Comparison of ENCODE assay signal across 24 cellular contexts in genomic region chr15:61131598-61131954, GRCh38.
"Had no signal": no experiment of that assay in that cellular context is flagged by ENCODE, and none has a peak within 500 bp of the region (broad histone marks: within the 10 kb centered on the region; RNA-seq: fewer than 3 reads in every experiment).

No MANE protein-coding gene starts in this region.

- H3K4me1 Mint-ChIP-seq: activated naive CD4-positive, alpha-beta T cell treated with anti-CD3 and anti-CD28 coated beads, Interleukin-2, amount 50 U/mL, for 24 hours; memory B cell; stimulated activated naive B cell treated with anti-CD40 and anti-IgM and Interleukin-4, amounts not matched to agents 10 μg/mL and 1 μg/mL and 100 μg/mL, for 72 hours; WTC11 had no signal

- H3K4me3 ChIP-seq: ascending aorta, dorsolateral prefrontal cortex, heart right ventricle, right lobe of liver, smooth muscle cell, thyroid gland had no signal

- H3K27me3 ChIP-seq: ascending aorta, brain microvascular endothelial cell, dorsolateral prefrontal cortex, heart right ventricle, right lobe of liver, thyroid gland had no signal

- DNase-seq: activated gamma-delta T cell treated with Interleukin-2 at 50 U/mL for 16 hours; activated T-cell treated with anti-CD3 and anti-CD28 coated beads, Interleukin-2, amount 50 U/mL, for 1 hour; brain microvascular endothelial cell; central memory CD4-positive, alpha-beta T cell; dorsolateral prefrontal cortex; effector memory CD8-positive, alpha-beta T cell; heart right ventricle; islet precursor cell; left cardiac atrium; nephron progenitor cell; right lobe of liver; stimulated activated CD4-positive, alpha-beta T cell treated with anti-CD3 and anti-CD28 coated beads, Interleukin-15, amount 100 ng/mL, for 24 hours; stimulated activated naive B cell treated with anti-CD40 and anti-IgM and Interleukin-4, amounts not matched to agents 10 μg/mL and 1 μg/mL and 100 μg/mL, for 72 hours; T-helper 1 cell had no signal

- H3K36me3 ChIP-seq: ascending aorta, brain microvascular endothelial cell, heart right ventricle, right lobe of liver, thyroid gland had no signal

- H3K9me3 ChIP-seq: ascending aorta, heart right ventricle, right lobe of liver, thyroid gland had no signal

- H3K9me3 Mint-ChIP-seq: activated naive CD4-positive, alpha-beta T cell treated with anti-CD3 and anti-CD28 coated beads, Interleukin-2, amount 50 U/mL, for 24 hours; effector memory CD8-positive, alpha-beta T cell; memory B cell; WTC11 had no signal

- H3K4me3 Mint-ChIP-seq: activated naive CD4-positive, alpha-beta T cell treated with anti-CD3 and anti-CD28 coated beads, Interleukin-2, amount 50 U/mL, for 24 hours; effector memory CD8-positive, alpha-beta T cell; memory B cell; nephron progenitor cell; stimulated activated naive B cell treated with anti-CD40 and anti-IgM and Interleukin-4, amounts not matched to agents 10 μg/mL and 1 μg/mL and 100 μg/mL, for 72 hours; WTC11 had no signal

- H3K27ac ChIP-seq: ascending aorta, brain microvascular endothelial cell, dorsolateral prefrontal cortex, heart right ventricle, right lobe of liver, thyroid gland had no signal

- H3K4me1 ChIP-seq: ascending aorta, heart right ventricle, thyroid gland had no signal

- FAIRE-seq: colon, endothelial cell of umbilical vein, TTC549 had no signal

- ATAC-seq: effector memory CD8-positive, alpha-beta T cell; esophagus mucosa; left cardiac atrium; right lobe of liver; stimulated activated naive B cell treated with anti-CD40 and anti-IgM and Interleukin-4, amounts not matched to agents 10 μg/mL and 1 μg/mL and 100 μg/mL, for 72 hours; WTC11 had no signal

- H3K27ac Mint-ChIP-seq: activated naive CD4-positive, alpha-beta T cell treated with anti-CD3 and anti-CD28 coated beads, Interleukin-2, amount 50 U/mL, for 24 hours; effector memory CD8-positive, alpha-beta T cell; memory B cell; nephron progenitor cell; stimulated activated naive B cell treated with anti-CD40 and anti-IgM and Interleukin-4, amounts not matched to agents 10 μg/mL and 1 μg/mL and 100 μg/mL, for 72 hours; WTC11 had no signal
